In genomic region chr18:76340410-76340809, GRCh38 we compare ENCODE assay signal across 13 cellular contexts.
DNase-seq lines count a peak whose midpoint lies in the region; TF ChIP-seq lines count a peak whose summit lies in the region.
"Had no signal": no experiment of that assay in that cellular context is flagged by ENCODE, and none has a peak within 500 bp of the region (broad histone marks: within the 10 kb centered on the region; RNA-seq: fewer than 3 reads in every experiment).

No MANE protein-coding gene starts in this region.

- H3K27me3 Mint-ChIP-seq in osteocyte (ENCODE audit: unreplicated experiment) = no peaks in the 10 kb centered on the region
- H3K27me3 Mint-ChIP-seq: CD4-positive, alpha-beta T cell had no signal

- H3K4me1 ChIP-seq in BLaER1 (peaks cover 13% of the 10 kb centered on the region; the same call in 1 of the 2 replicates), HEK293 (ENCODE audit: control insufficient read depth, insufficient read depth, low read length) (no peaks in the 10 kb centered on the region)
- H3K4me1 ChIP-seq: A549, BE2C had no signal

- H3K4me3 ChIP-seq in BLaER1 (peak overlapping the region; percentile 5; the same call in 1 of the 2 replicates), HEK293 (ENCODE audit: low read depth, low read length) (no peak overlapping the region)
- H3K4me3 ChIP-seq: A549; BLaER1 treated with 17β-estradiol and CSF1 and Interleukin-3, amounts not matched to agents 10 nM and 100 nM had no signal

- TF ChIP-seq CTCF in HEK293 (tag by site-specific recombination; IDR thresholded peaks at IDR 0.05) = no peak
- no peak for TF ChIP-seq CTCF in osteocyte (IDR thresholded peaks at IDR 0.05)

- H3K9me3 Mint-ChIP-seq in osteocyte (ENCODE audit: unreplicated experiment) = no peaks in the 10 kb centered on the region
- H3K9me3 Mint-ChIP-seq: CD4-positive, alpha-beta T cell had no signal

- H3K4me3 Mint-ChIP-seq in osteocyte (ENCODE audit: unreplicated experiment) = no peak overlapping the region
- H3K4me3 Mint-ChIP-seq: CD4-positive, alpha-beta T cell; CD8-positive, alpha-beta T cell had no signal

- no peak overlapping the region for H3K27ac Mint-ChIP-seq in osteocyte (ENCODE audit: unreplicated experiment)
- H3K27ac Mint-ChIP-seq: CD4-positive, alpha-beta T cell; CD8-positive, alpha-beta T cell had no signal

- DNase-seq in osteocyte (ENCODE audit: extremely low spot score, unreplicated experiment) = peak; percentile 19
- no peak for DNase-seq in AG08395 (ENCODE audit: low spot score)
- no peak for DNase-seq in cerebellar cortex (ENCODE audit: low spot score)
- DNase-seq: BE2C; CD4-positive, alpha-beta T cell; CD8-positive, alpha-beta T cell; DMS79 treated with DMSO at 0.1 percent for 48 hours; GF-D8 had no signal

- H4K20me1 ChIP-seq in BLaER1 = no peaks in the 10 kb centered on the region
- H4K20me1 ChIP-seq: BLaER1 treated with 17β-estradiol and CSF1 and Interleukin-3, amounts not matched to agents 10 nM and 100 nM had no signal

- H3K4me2 ChIP-seq in BLaER1 = no peak overlapping the region
- H3K4me2 ChIP-seq: A549 had no signal

- no peaks in the 10 kb centered on the region for H3K4me1 Mint-ChIP-seq in osteocyte (ENCODE audit: unreplicated experiment)

- no peak overlapping the region for H3K9ac ChIP-seq in BLaER1
- H3K9ac ChIP-seq: BLaER1 treated with 17β-estradiol and CSF1 and Interleukin-3, amounts not matched to agents 10 nM and 100 nM had no signal

- no peaks in the 10 kb centered on the region for H3K27me3 ChIP-seq in BLaER1
- H3K27me3 ChIP-seq: BE2C; BLaER1 treated with 17β-estradiol and CSF1 and Interleukin-3, amounts not matched to agents 10 nM and 100 nM had no signal

- H3K36me3 Mint-ChIP-seq in osteocyte (ENCODE audit: unreplicated experiment) = no peaks in the 10 kb centered on the region
- H3K36me3 Mint-ChIP-seq: CD8-positive, alpha-beta T cell had no signal

- CTCF ChIA-PET in HEK293 (lab: Yijun Ruan, JAX) = interaction anchor here (0.7 kb wide), 1 partner anchor 83 kb away, joined by 3 read pairs; no protein-coding TSS in a partner anchor

- H3K9me3 ChIP-seq in BLaER1 = peaks cover 31% of the 10 kb centered on the region
- no peaks in the 10 kb centered on the region for H3K9me3 ChIP-seq in HEK293 (ENCODE audit: control insufficient read depth, insufficient read depth, low read depth, low read length)
- H3K9me3 ChIP-seq: BE2C had no signal

- H3K36me3 ChIP-seq in BLaER1 (peaks cover 12% of the 10 kb centered on the region; the same call in 1 of the 2 replicates), HEK293 (ENCODE audit: control insufficient read depth in 2 of 2, insufficient read depth in 1 of 2, low read length in 2 of 2) (no peaks in the 10 kb centered on the region; a peak in 1 of 3 replicates)
- H3K36me3 ChIP-seq: BE2C had no signal

- POLR2A ChIA-PET in HEK293 (lab: Yijun Ruan, JAX) = no interaction called here

- H3K27ac ChIP-seq in BLaER1 = no peak overlapping the region
- H3K27ac ChIP-seq in HEK293 (ENCODE audit: extremely low read depth, low read depth, low read length) = no peak overlapping the region
- H3K27ac ChIP-seq: 22Rv1, A549 had no signal

TF ChIP-seq in HEK293, 187 proteins besides CTCF, POLR2A, EP300 and RAD21:
- TF ChIP-seq SCRT2 (tag by site-specific recombination; IDR thresholded peaks at IDR 0.05) (no peak), ZNF26 (tag by site-specific recombination; IDR thresholded peaks at IDR 0.05) (peak; percentile 81)
TF ChIP-seq in HEK293: peak in this region for 1.
